34 cellular contexts compared by ENCODE assay signal in the genomic region with DNA sequence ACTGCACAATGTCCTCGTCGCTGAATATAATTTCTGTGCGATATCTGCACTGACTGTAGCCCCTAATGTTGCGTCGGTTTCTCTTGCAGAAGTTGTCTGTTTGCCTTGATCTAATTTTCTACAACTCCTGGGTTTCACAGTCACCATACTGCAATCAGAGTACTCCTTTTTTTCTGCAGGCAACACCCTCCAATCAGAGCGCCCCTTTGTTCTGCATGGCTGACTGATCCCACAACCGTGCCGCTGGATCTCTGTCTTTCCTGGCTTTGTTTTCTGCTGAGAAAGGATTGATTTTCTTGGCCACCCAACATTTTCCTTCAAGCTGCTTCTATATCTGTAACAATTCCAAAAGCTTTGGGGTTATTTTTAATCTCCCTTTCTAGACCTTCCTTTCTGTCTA.
"Had no signal": no experiment of that assay in that cellular context is flagged by ENCODE, and none has a peak within 500 bp of the region (broad histone marks: within the 10 kb centered on the region; RNA-seq: fewer than 3 reads in every experiment).

No MANE protein-coding gene starts in this region.

- H3K9me3 ChIP-seq: MG63 had no signal

- H3K27me3 ChIP-seq: MG63 had no signal

- H3K36me3 ChIP-seq: MG63 had no signal

- DNase-seq: Karpas-422, Kasumi-1, MG63, MM.1S, MV-4-11, NCI-H1048, NCI-H1092, NCI-H1092 treated with DMSO at 0.1 percent for 48 hours, NCI-H1105, NCI-H1105 treated with DMSO at 0.1 percent for 48 hours, NCI-H1417, NCI-H1417 treated with DMSO at 0.1 percent for 48 hours, NCI-H1436, NCI-H1436 treated with DMSO at 0.1 percent for 48 hours, NCI-H146, NCI-H1694, NCI-H1694 treated with DMSO at 0.1 percent for 48 hours, NCI-H187, NCI-H187 treated with DMSO at 0.1 percent for 48 hours, NCI-H1930, NCI-H2029, NCI-H2029 treated with DMSO at 0.1 percent for 48 hours, NCI-H2081, NCI-H2081 treated with DMSO at 0.1 percent for 48 hours, NCI-H2107, NCI-H2171, NCI-H2171 treated with DMSO at 0.1 percent for 48 hours, NCI-H2227 treated with DMSO at 0.1 percent for 48 hours, NCI-H226, NCI-H345, NCI-H446, NCI-H446 treated with DMSO at 0.1 percent for 48 hours, NCI-H510A, NCI-H510A treated with DMSO at 0.1 percent for 48 hours had no signal

- H3K4me3 ChIP-seq: MG63 had no signal
